ENCODE assay signal across 18 cellular contexts in the genomic region with DNA sequence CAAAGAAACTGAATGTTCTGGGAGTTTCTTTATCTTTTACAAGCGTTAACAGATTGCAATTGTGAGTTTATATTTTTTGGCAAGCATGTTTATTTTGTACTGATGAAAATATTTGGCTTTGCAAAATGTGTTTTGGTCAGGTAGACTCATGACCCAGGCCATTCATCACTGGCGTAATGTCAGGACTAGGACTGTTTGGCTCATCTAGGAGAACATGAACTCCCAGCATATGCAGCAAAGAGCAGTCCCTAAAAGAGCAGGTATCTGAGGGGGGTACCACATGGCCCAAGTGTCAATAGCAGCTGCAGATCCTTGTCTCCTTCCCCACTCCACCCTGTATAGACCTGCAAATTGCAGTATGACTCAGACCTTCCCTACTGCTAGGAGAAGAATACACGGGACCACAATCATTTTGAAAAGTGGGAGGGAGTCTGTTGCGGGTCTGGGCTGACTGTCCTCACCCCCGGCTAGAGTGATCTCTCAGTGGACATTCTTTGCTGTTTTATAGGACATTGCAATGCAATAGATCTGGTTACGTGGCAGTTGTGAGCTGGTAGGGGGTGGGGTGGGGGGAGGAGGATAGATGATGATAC. TPM values are rescaled to one million over a fixed set of nuclear protein-coding genes. Genes with fewer than 3 reads are reported as not detected.
DNase-seq lines count a peak whose midpoint lies in the region; ATAC-seq, FAIRE-seq and TF ChIP-seq lines count a peak whose summit lies in the region.
"Had no signal": no experiment of that assay in that cellular context is flagged by ENCODE, and none has a peak within 500 bp of the region (broad histone marks: within the 10 kb centered on the region; RNA-seq: fewer than 3 reads in every experiment).

No MANE protein-coding gene starts in this region.

- intact Hi-C loops in CD4-positive, alpha-beta T cell (cut with DNase I, micrococcal nuclease) = no loop called here

- H3K27ac ChIP-seq in smooth muscle cell (ENCODE audit: low read depth) = peak overlapping the region; percentile 69
- H3K27ac ChIP-seq in CD4-positive, alpha-beta T cell (ENCODE audit: low read depth, low read length) = no peak overlapping the region
- H3K27ac ChIP-seq: 22Rv1, body of pancreas, coronary artery, heart right ventricle, lower lobe of right lung had no signal

- no peak overlapping the region for H2AFZ ChIP-seq in smooth muscle cell (ENCODE audit: low read depth)

- in situ Hi-C loops in G401 (cut with HindIII; ENCODE audit: low sequenced_read_pairs) = no loop called here

- H3K4me1 Mint-ChIP-seq in CD4-positive, alpha-beta T cell (ENCODE audit: low read depth) = no peaks in the 10 kb centered on the region
- no peaks in the 10 kb centered on the region for H3K4me1 Mint-ChIP-seq in activated T-cell treated with anti-CD3 and anti-CD28 coated beads, Interleukin-2, amount 50 U/mL, for 72 hours (ENCODE audit: low read depth)

- WGBS in smooth muscle cell (ENCODE audit: low lambda C conversion rate) = 31% methylated on average over 6 of the region's 6 CpGs

- no peak overlapping the region for H3K4me3 ChIP-seq in smooth muscle cell
- H3K4me3 ChIP-seq: body of pancreas, coronary artery, heart right ventricle, lower lobe of right lung had no signal

- no peaks in the 10 kb centered on the region for H3K4me1 ChIP-seq in smooth muscle cell (ENCODE audit: low read depth)
- H3K4me1 ChIP-seq: body of pancreas, heart right ventricle, lower lobe of right lung had no signal

- H3K9me3 Mint-ChIP-seq in CD4-positive, alpha-beta T cell = peaks cover 3% of the 10 kb centered on the region
- H3K9me3 Mint-ChIP-seq in activated T-cell treated with anti-CD3 and anti-CD28 coated beads, Interleukin-2, amount 50 U/mL, for 72 hours = no peaks in the 10 kb centered on the region

- CTCF ChIA-PET in CD4-positive, alpha-beta T cell (lab: Charles Lee) = no interaction called here

- H4K20me1 ChIP-seq in smooth muscle cell (ENCODE audit: low read depth) = no peaks in the 10 kb centered on the region

- H3K27me3 ChIP-seq in smooth muscle cell (ENCODE audit: low read depth) = no peaks in the 10 kb centered on the region
- H3K27me3 ChIP-seq in CD4-positive, alpha-beta T cell (ENCODE audit: control insufficient read depth, insufficient read depth, low read length) = no peaks in the 10 kb centered on the region
- H3K27me3 ChIP-seq: body of pancreas had no signal

- H3F3A ChIP-seq in smooth muscle cell (ENCODE audit: low read depth) = no peaks in the 10 kb centered on the region

- POLR2A ChIA-PET in CD4-positive, alpha-beta T cell (lab: Charles Lee) = no interaction called here

- H3K27ac Mint-ChIP-seq in CD4-positive, alpha-beta T cell = no peak overlapping the region
- H3K27ac Mint-ChIP-seq in activated T-cell treated with anti-CD3 and anti-CD28 coated beads, Interleukin-2, amount 50 U/mL, for 72 hours = no peak overlapping the region
- H3K27ac Mint-ChIP-seq: activated naive CD8-positive, alpha-beta T cell had no signal

- no peak for TF ChIP-seq CTCF in smooth muscle cell (IDR thresholded peaks at IDR 0.05; ENCODE audit: borderline replicate concordance, insufficient read depth, poor library complexity, severe bottlenecking)
- TF ChIP-seq CTCF in CD4-positive, alpha-beta T cell (IDR thresholded peaks at IDR 0.05) = no peak

- FAIRE-seq in endometrium (lab: Jason Lieb, UNC) = peak; percentile 58
- FAIRE-seq: GM18507 had no signal

- H3K9me3 ChIP-seq in smooth muscle cell (replicated peaks; ENCODE audit: low read depth) = no peaks in the 10 kb centered on the region
- no peaks in the 10 kb centered on the region for H3K9me3 ChIP-seq in CD4-positive, alpha-beta T cell (ENCODE audit: control insufficient read depth, low read length)
- H3K9me3 ChIP-seq: body of pancreas, lower lobe of right lung had no signal

- no peaks in the 10 kb centered on the region for H3K27me3 Mint-ChIP-seq in CD4-positive, alpha-beta T cell
- H3K27me3 Mint-ChIP-seq in activated T-cell treated with anti-CD3 and anti-CD28 coated beads, Interleukin-2, amount 50 U/mL, for 72 hours (ENCODE audit: low read depth) = no peaks in the 10 kb centered on the region
- H3K27me3 Mint-ChIP-seq: activated naive CD8-positive, alpha-beta T cell had no signal

- H3K79me2 ChIP-seq in smooth muscle cell (ENCODE audit: low read depth) = no peaks in the 10 kb centered on the region

- H3K36me3 ChIP-seq in smooth muscle cell (ENCODE audit: low read depth) = no peaks in the 10 kb centered on the region
- H3K36me3 ChIP-seq: heart right ventricle, lower lobe of right lung had no signal

- DNase-seq in DMS 273 (lab: John Stamatoyannopoulos, UW; ENCODE audit: unreplicated experiment) (peak; percentile 15), DMS 273 treated with DMSO at 0.1 percent for 48 hours (lab: John Stamatoyannopoulos, UW) (no peak), SHP77 (lab: John Stamatoyannopoulos, UW) (peak; percentile 62 to 65), smooth muscle cell (lab: John Stamatoyannopoulos, UW; ENCODE audit: unreplicated experiment) (no peak), G401 (ENCODE audit: low spot score) (no peak)
- DNase-seq in CD4-positive, alpha-beta T cell = no peak
- DNase-seq in activated T-cell treated with anti-CD3 and anti-CD28 coated beads, Interleukin-2, amount 50 U/mL, for 72 hours = no peak
- DNase-seq: body of pancreas, heart right ventricle, lower lobe of right lung, NCI-H187, occipital lobe had no signal

- no peaks in the 10 kb centered on the region for H3K36me3 Mint-ChIP-seq in CD4-positive, alpha-beta T cell (ENCODE audit: low read depth)
- no peaks in the 10 kb centered on the region for H3K36me3 Mint-ChIP-seq in activated T-cell treated with anti-CD3 and anti-CD28 coated beads, Interleukin-2, amount 50 U/mL, for 72 hours (ENCODE audit: insufficient read depth in 2 of 2)
- H3K36me3 Mint-ChIP-seq: activated naive CD8-positive, alpha-beta T cell had no signal

- no peak overlapping the region for H3K4me3 Mint-ChIP-seq in CD4-positive, alpha-beta T cell
- no peak overlapping the region for H3K4me3 Mint-ChIP-seq in activated T-cell treated with anti-CD3 and anti-CD28 coated beads, Interleukin-2, amount 50 U/mL, for 72 hours
- H3K4me3 Mint-ChIP-seq: activated naive CD8-positive, alpha-beta T cell had no signal

- no peak overlapping the region for H3K9ac ChIP-seq in smooth muscle cell (ENCODE audit: low read depth)

- H3K4me2 ChIP-seq in smooth muscle cell = peak overlapping the region; percentile 42

- no peak for ATAC-seq in CD4-positive, alpha-beta T cell (ENCODE audit: poor library complexity)
- ATAC-seq in activated T-cell treated with anti-CD3 and anti-CD28 coated beads, Interleukin-2, amount 50 U/mL, for 72 hours (replicated peaks in 1 of 2) = no peak
- ATAC-seq: body of pancreas, heart right ventricle had no signal

RNA-seq across cellular contexts. Expression of gene SNCAIP, which starts 20.9 kb away (rescaled TPM):
- total RNA-seq in smooth muscle cell = 7.2 and 15.5 TPM in 2 replicates
- 7.0 and 8.0 TPM in 2 replicates for polyA plus RNA-seq in smooth muscle cell
- not detected for total RNA-seq in CD4-positive, alpha-beta T cell
- not detected in 2 replicates for total RNA-seq in G401 (2014; rRNA removed; shearing (Covaris generic))
- not detected for total RNA-seq in activated T-cell treated with anti-CD3 and anti-CD28 coated beads, Interleukin-2, amount 50 U/mL, for 72 hours
- total RNA-seq: myocyte had no signal

Comparison
In these comparisons a context has a peak if more than half of its experiments do, and no peak if none do; other contexts are left out.
1. DNase-seq: peak in DMS 273 (single experiment) and SHP77 (2 of 2); none in DMS 273 treated with DMSO at 0.1 percent for 48 hours (single experiment), smooth muscle cell (single experiment), CD4-positive, alpha-beta T cell (0 of 10), G401 (single experiment) and activated T-cell treated with anti-CD3 and anti-CD28 coated beads, Interleukin-2, amount 50 U/mL, for 72 hours (0 of 2).